In genomic region chr17:76397687-76398522, GRCh38 we compare ENCODE assay signal across 8 cellular contexts. TPM values are rescaled to one million over a fixed set of nuclear protein-coding genes. Genes with fewer than 3 reads are reported as not detected.
A peak's percentile ranks its signal among the peaks of the same experiment; 100 is the strongest.
DNase-seq lines count a peak whose midpoint lies in the region; ATAC-seq and TF ChIP-seq lines count a peak whose summit lies in the region.

No MANE protein-coding gene starts in this region.

- CTCF ChIA-PET in HCT116 (lab: Charles Lee), result interaction anchor here (0.6 to 3.9 kb wide), 33 partner anchors 8 to 493 kb away, joined by 3 to 64 read pairs (median 5); partner anchors contain the start of genes PRPSAP1 and SPHK1

- TF ChIP-seq CTCF in BE2C (IDR thresholded peaks at IDR 0.05; ENCODE audit: low read depth, low read length) (peak; percentile 99), HCT116 (IDR thresholded peaks at IDR 0.05 in 2 of 3, conservative IDR thresholded peaks at IDR 0.05 in 1 of 3; ENCODE audit: borderline replicate concordance in 1 of 3, insufficient read depth in 1 of 3, low read depth in 2 of 3, low read length in 2 of 3) (peak; percentile 87 to 100 (median 99))

- ATAC-seq in HCT116 (peak; percentile 91), HG03457 (IDR thresholded peaks at IDR 0.05; ENCODE audit: unreplicated experiment) (no peak)

- peak; percentile 90 for TF ChIP-seq RAD21 in HCT116 (IDR thresholded peaks at IDR 0.05; ENCODE audit: low read depth)

- H3K4me1 ChIP-seq in BE2C, result peaks cover 3% of the 10 kb centered on the region; the same call in 1 of the 2 replicates
- no peaks in the 10 kb centered on the region for H3K4me1 ChIP-seq in HCT116 (ENCODE audit: control insufficient read depth in 1 of 2, insufficient read depth in 2 of 2, low read length in 2 of 2)

- H2AFZ ChIP-seq in HCT116 (ENCODE audit: low read depth, low read length, poor library complexity, severe bottlenecking), result no peak overlapping the region

- no TSS peak for BruUV-seq in HCT116 (replicated peaks; lab: Mats Ljungman, UMichigan)

- H3K9me3 ChIP-seq in BE2C (no peaks in the 10 kb centered on the region), HCT116 (ENCODE audit: control insufficient read depth in 1 of 2, insufficient read depth in 1 of 2, low read depth in 1 of 2, low read length in 2 of 2) (no peaks in the 10 kb centered on the region)

- DNase-seq in BE2C (peak; percentile 94), HCT116 (ENCODE audit: low read depth, low spot score) (peak; percentile 68), NCI-H69 (lab: John Stamatoyannopoulos, UW) (peak; percentile 78), dermis microvascular lymphatic vessel endothelial cell (ENCODE audit: low read depth in 2 of 2) (peak; percentile 77 to 86), lung microvascular endothelial cell (ENCODE audit: low read depth in 2 of 2) (peak; percentile 91 to 92)
- DNase-seq in activated CD4-positive, alpha-beta T cell treated with anti-CD3 and anti-CD28 coated beads, Interleukin-2, amount 50 U/mL, for 24 hours (ENCODE audit: low read depth in 1 of 2, low spot score in 1 of 2), result peak; percentile 77 to 80
- DNase-seq in stimulated activated CD8-positive, alpha-beta memory T cell treated with anti-CD3 and anti-CD28 coated beads, Interleukin-12 subunit alpha, Interleukin-12 subunit beta, amount 100 ng/mL, for 4 hours (ENCODE audit: low read depth), result peak; percentile 69

- RAD21 ChIA-PET in HCT116 (lab: Charles Lee; ENCODE audit: low non-redundant PET in 1 of 2, low total read pairs in 2 of 2, uncharacterized antibody in 2 of 2, unreplicated experiment in 2 of 2), result interaction anchor here (0.7 to 2.0 kb wide), 7 partner anchors 32 to 94 kb away, joined by 3 to 9 read pairs (median 4); no protein-coding TSS in a partner anchor

- H3K9ac ChIP-seq in HCT116 (ENCODE audit: low read length), result no peak overlapping the region

- H4K20me1 ChIP-seq in HCT116 (ENCODE audit: insufficient read depth), result peaks cover 4% of the 10 kb centered on the region; the same call in 1 of the 2 replicates

- TF ChIP-seq POLR2A in HCT116 (IDR thresholded peaks at IDR 0.05; ENCODE audit: borderline replicate concordance, extremely low read depth, insufficient read depth, insufficient read length), result no peak

- intact Hi-C loops in HCT116 (cut with micrococcal nuclease), result loop anchor here (1.0 to 2.0 kb wide), 2 partner anchors 27 to 95 kb away; no protein-coding TSS in a partner anchor

- POLR2A ChIA-PET in HCT116 (lab: Charles Lee), result interaction anchor here (1.1 to 1.5 kb wide), 3 partner anchors 44 to 98 kb away, joined by 3 to 4 read pairs (median 3); no protein-coding TSS in a partner anchor

- H3K4me3 ChIP-seq in BE2C (ENCODE audit: low read depth, low read length), result no peak overlapping the region
- H3K4me3 ChIP-seq in HCT116 (replicated peaks in 1 of 2; ENCODE audit: low read depth in 1 of 2, low read length in 2 of 2), result no peak overlapping the region

- H3K4me2 ChIP-seq in HCT116 (ENCODE audit: low read length), result no peak overlapping the region

- no peak overlapping the region for H3K27ac ChIP-seq in HCT116 (ENCODE audit: low read depth, low read length)

- no peaks in the 10 kb centered on the region for H3K9me2 ChIP-seq in HCT116 (ENCODE audit: insufficient read depth)

- no peaks in the 10 kb centered on the region for H3K79me2 ChIP-seq in HCT116 (ENCODE audit: insufficient read depth, low read length)

- H3K36me3 ChIP-seq in BE2C (peaks cover 90% of the 10 kb centered on the region), HCT116 (ENCODE audit: control insufficient read depth in 1 of 2, insufficient read depth in 2 of 2, low read length in 2 of 2) (peaks cover 59 to 64% of the 10 kb centered on the region in 2 experiments; a peak in 3 of 4 replicates)

- no peaks in the 10 kb centered on the region for H3K27me3 ChIP-seq in BE2C
- H3K27me3 ChIP-seq in HCT116 (ENCODE audit: insufficient read depth, low read length), result no peaks in the 10 kb centered on the region

TF ChIP-seq in HCT116, 20 proteins besides CTCF, POLR2A, EP300 and RAD21:
- no peak for TF ChIP-seq ATF3 (IDR thresholded peaks at IDR 0.05)
- TF ChIP-seq TCF7L2 (IDR thresholded peaks at IDR 0.05; ENCODE audit: borderline replicate concordance, extremely low read depth, insufficient read depth, insufficient read length), result no peak
- no peak for TF ChIP-seq ZFX (IDR thresholded peaks at IDR 0.05)
- no peak for TF ChIP-seq SRF (IDR thresholded peaks at IDR 0.05; ENCODE audit: low read depth)
- no peak for TF ChIP-seq CEBPB (IDR thresholded peaks at IDR 0.05; ENCODE audit: low read depth)
- no peak for TF ChIP-seq SIN3A (IDR thresholded peaks at IDR 0.05; ENCODE audit: low read depth)
- no peak for TF ChIP-seq POLR2AphosphoS5 (IDR thresholded peaks at IDR 0.05; ENCODE audit: low read depth, low read length)
- TF ChIP-seq MAX (IDR thresholded peaks at IDR 0.05), result no peak
- no peak for TF ChIP-seq EZH2phosphoT487 (IDR thresholded peaks at IDR 0.05; ENCODE audit: borderline replicate concordance)
- no peak for TF ChIP-seq REST (IDR thresholded peaks at IDR 0.05; ENCODE audit: low read depth)
- TF ChIP-seq ZNF274 (IDR thresholded peaks at IDR 0.05; ENCODE audit: low read depth, low read length), result no peak
- no peak for TF ChIP-seq EZH2 (IDR thresholded peaks at IDR 0.05)
- no peak for TF ChIP-seq JUND (IDR thresholded peaks at IDR 0.05)
- no peak for TF ChIP-seq ZBTB33 (IDR thresholded peaks at IDR 0.05; ENCODE audit: extremely low read depth, insufficient replicate concordance, low read length)
- no peak for TF ChIP-seq ELF1 (IDR thresholded peaks at IDR 0.05; ENCODE audit: borderline replicate concordance, low read depth)

RNA-seq across cellular contexts. Expression of gene SPHK1, which starts 13.5 kb away (rescaled TPM):
- polyA plus RNA-seq in BE2C (2012; ENCODE audit: insufficient read depth, insufficient read length, low read depth), result 14.1 TPM
- total RNA-seq in HCT116 (2021; ENCODE audit: unreplicated experiment) (4.6 TPM), dermis microvascular lymphatic vessel endothelial cell (196 and 380 TPM in 2 replicates), lung microvascular endothelial cell (193 and 276 TPM in 2 replicates)
- 3.3 and 3.8 TPM in 2 replicates for polyA plus RNA-seq in HCT116 (2012)

RNA-seq across cellular contexts. Expression of gene PRPSAP1, which starts 44.2 kb away (rescaled TPM):
- 67.5 TPM for polyA plus RNA-seq in BE2C (2012; ENCODE audit: insufficient read depth, insufficient read length, low read depth)
- total RNA-seq in HCT116 (2021; ENCODE audit: unreplicated experiment) (81.4 TPM), dermis microvascular lymphatic vessel endothelial cell (71.8 and 129 TPM in 2 replicates), lung microvascular endothelial cell (69.7 and 103 TPM in 2 replicates)
- polyA plus RNA-seq in HCT116 (2012), result 78.6 and 90.4 TPM in 2 replicates

RNA-seq across cellular contexts. Expression of gene UBE2O, which starts 55.0 kb away (rescaled TPM):
- polyA plus RNA-seq in BE2C (2012; ENCODE audit: insufficient read depth, insufficient read length, low read depth), result 117 TPM
- total RNA-seq in HCT116 (2021; ENCODE audit: unreplicated experiment) (59.1 TPM), dermis microvascular lymphatic vessel endothelial cell (12.7 and 17.3 TPM in 2 replicates), lung microvascular endothelial cell (12.3 and 13.3 TPM in 2 replicates)
- polyA plus RNA-seq in HCT116 (2012), result 50.2 and 72.6 TPM in 2 replicates

Comparison
In these comparisons a context has a peak if more than half of its experiments do, and no peak if none do; other contexts are left out.
1. RNA of gene SPHK1, which starts 13.5 kb away (total RNA-seq): 193 to 276 TPM in lung microvascular endothelial cell and 196 to 380 TPM in dermis microvascular lymphatic vessel endothelial cell; 4.6 TPM in HCT116 (single experiment); every median in the first group is over 10 times any median in the second.
2. Peak in every context shown above with its lines, with median percentiles within 50 percentile points of each other: DNase-seq.